In genomic region chr20:24872291-24873014, GRCh38 we compare ENCODE assay signal across 11 cellular contexts.
DNase-seq lines count a peak whose midpoint lies in the region; ATAC-seq and TF ChIP-seq lines count a peak whose summit lies in the region.
"Had no signal": no experiment of that assay in that cellular context is flagged by ENCODE, and none has a peak within 500 bp of the region (broad histone marks: within the 10 kb centered on the region; RNA-seq: fewer than 3 reads in every experiment).

No MANE protein-coding gene starts in this region.

- DNase-seq in right atrium auricular region (ENCODE audit: low spot score) (peak; percentile 50), Right ventricle myocardium inferior (ENCODE audit: missing footprints) (no peak), NCI-H345 (lab: John Stamatoyannopoulos, UW) (peak; percentile 89), upper lobe of right lung (peak; percentile 63), Peyer's patch (no peak), EL (no peak), SKM-1 (lab: John Stamatoyannopoulos, UW; ENCODE audit: unreplicated experiment) (no peak)
- DNase-seq: NCI-H1048; ovary; stimulated activated CD4-positive, alpha-beta T cell treated with anti-CD3 and anti-CD28 coated beads, Interleukin-4, amount 100 ng/mL, for 4 hours had no signal

- H3K4me3 ChIP-seq in right atrium auricular region (no peak overlapping the region), upper lobe of right lung (no peak overlapping the region), Peyer's patch (no peak overlapping the region)
- H3K4me3 ChIP-seq: ovary had no signal

- intact Hi-C loops in Right ventricle myocardium inferior (cut with DNase I) (no loop called here), upper lobe of right lung (cut with DNase I) (no loop called here)

- no peaks in the 10 kb centered on the region for H3K9me3 ChIP-seq in right atrium auricular region
- no peaks in the 10 kb centered on the region for H3K9me3 ChIP-seq in upper lobe of right lung
- no peaks in the 10 kb centered on the region for H3K9me3 ChIP-seq in Peyer's patch
- H3K9me3 ChIP-seq: ovary had no signal

- no peaks in the 10 kb centered on the region for H3K36me3 ChIP-seq in right atrium auricular region
- H3K36me3 ChIP-seq in upper lobe of right lung: no peaks in the 10 kb centered on the region
- no peaks in the 10 kb centered on the region for H3K36me3 ChIP-seq in Peyer's patch
- H3K36me3 ChIP-seq: ovary had no signal

- no peaks in the 10 kb centered on the region for H3K4me1 ChIP-seq in right atrium auricular region
- H3K4me1 ChIP-seq in upper lobe of right lung: no peaks in the 10 kb centered on the region
- no peaks in the 10 kb centered on the region for H3K4me1 ChIP-seq in Peyer's patch

- H3K27ac ChIP-seq in right atrium auricular region: no peak overlapping the region
- no peak overlapping the region for H3K27ac ChIP-seq in upper lobe of right lung
- H3K27ac ChIP-seq in Peyer's patch: no peak overlapping the region
- H3K27ac ChIP-seq: ovary had no signal

- no peak for TF ChIP-seq CTCF in right atrium auricular region (IDR thresholded peaks at IDR 0.05)
- TF ChIP-seq CTCF in upper lobe of right lung (IDR thresholded peaks at IDR 0.05): no peak
- no peak for TF ChIP-seq CTCF in Peyer's patch (IDR thresholded peaks at IDR 0.05)

- TF ChIP-seq POLR2A in Peyer's patch (IDR thresholded peaks at IDR 0.05): no peak

- ATAC-seq in Right ventricle myocardium inferior (no peak), HG02763 (IDR thresholded peaks at IDR 0.05; ENCODE audit: unreplicated experiment) (peak; percentile 58), upper lobe of right lung (no peak)

- H3K27me3 ChIP-seq in right atrium auricular region (no peaks in the 10 kb centered on the region), upper lobe of right lung (no peaks in the 10 kb centered on the region), Peyer's patch (no peaks in the 10 kb centered on the region)
- H3K27me3 ChIP-seq: ovary had no signal

Comparison
In these comparisons a context has a peak if more than half of its experiments do, and no peak if none do; other contexts are left out.
1. DNase-seq: peak in right atrium auricular region (single experiment), NCI-H345 (single experiment) and upper lobe of right lung (single experiment); none in Right ventricle myocardium inferior (single experiment), Peyer's patch (0 of 3), EL (single experiment) and SKM-1 (single experiment).